26 cellular contexts compared by ENCODE assay signal in genomic region chr10:70912556-70912955, GRCh38.
"Had no signal": no experiment of that assay in that cellular context is flagged by ENCODE, and none has a peak within 500 bp of the region (broad histone marks: within the 10 kb centered on the region; RNA-seq: fewer than 3 reads in every experiment).

No MANE protein-coding gene starts in this region.

- DNase-seq: activated CD4-positive, alpha-beta memory T cell treated with anti-CD3 and anti-CD28 coated beads for 36 hours; activated CD4-positive, alpha-beta T cell treated with anti-CD3 and anti-CD28 coated beads, Interleukin-2, amount 10 ng/mL, durations not matched to agents 7 days and 5 days; activated CD4-positive, CD25-positive, alpha-beta regulatory T cell; activated CD8-positive, alpha-beta memory T cell treated with anti-CD3 and anti-CD28 coated beads for 24 hours; activated effector memory CD4-positive, alpha-beta T cell treated with anti-CD3 and anti-CD28 coated beads, Interleukin-2, amount 50 U/mL, for 16 hours; activated naive CD4-positive, alpha-beta T cell treated with Interleukin-2 at 50 U/mL for 16 hours; activated naive CD8-positive, alpha-beta T cell treated with anti-CD3 and anti-CD28 coated beads, Interleukin-2, amount 50 U/mL, for 24 hours; activated T-cell treated with anti-CD3 and anti-CD28 coated beads, Interleukin-2, amount 50 U/mL, for 4 hours; amygdala; brain microvascular endothelial cell; MG63; MV-4-11; NCI-H1105 treated with DMSO at 0.1 percent for 48 hours; NCI-H1436 treated with DMSO at 0.1 percent for 48 hours; NCI-H187; NCI-H2081 treated with DMSO at 0.1 percent for 48 hours; NCI-H446; NCI-H524; SHP77 treated with DMSO at 0.1 percent for 48 hours; T-cell; T-helper 2 cell; T1000 had no signal

- H3K9me3 Mint-ChIP-seq: activated CD4-positive, alpha-beta T cell treated with anti-CD3 and anti-CD28 coated beads, Interleukin-2, amount 10 ng/mL, durations not matched to agents 7 days and 5 days; activated naive CD8-positive, alpha-beta T cell treated with anti-CD3 and anti-CD28 coated beads, Interleukin-2, amount 50 U/mL, for 24 hours; activated T-cell treated with anti-CD3 and anti-CD28 coated beads, Interleukin-2, amount 50 U/mL, for 4 hours had no signal

- H3K4me3 ChIP-seq: cardiac muscle cell, MG63, Peyer's patch had no signal

- H3K9me3 ChIP-seq: MG63, Peyer's patch had no signal

- H3K27me3 Mint-ChIP-seq: activated CD4-positive, alpha-beta T cell treated with anti-CD3 and anti-CD28 coated beads, Interleukin-2, amount 10 ng/mL, durations not matched to agents 7 days and 5 days; activated naive CD8-positive, alpha-beta T cell treated with anti-CD3 and anti-CD28 coated beads, Interleukin-2, amount 50 U/mL, for 24 hours had no signal

- H3K27me3 ChIP-seq: cardiac muscle cell, MG63, Peyer's patch had no signal

- H3K36me3 ChIP-seq: brain microvascular endothelial cell, cardiac muscle cell, MG63, Peyer's patch had no signal

- H3K27ac ChIP-seq: brain microvascular endothelial cell, cardiac muscle cell, Peyer's patch, RWPE1 had no signal

- H3K4me3 Mint-ChIP-seq: activated CD4-positive, alpha-beta memory T cell treated with anti-CD3 and anti-CD28 coated beads for 36 hours; activated CD4-positive, alpha-beta T cell treated with anti-CD3 and anti-CD28 coated beads, Interleukin-2, amount 10 ng/mL, durations not matched to agents 7 days and 5 days; activated naive CD8-positive, alpha-beta T cell treated with anti-CD3 and anti-CD28 coated beads, Interleukin-2, amount 50 U/mL, for 24 hours; activated T-cell treated with anti-CD3 and anti-CD28 coated beads, Interleukin-2, amount 50 U/mL, for 4 hours; T-cell had no signal

- H3K36me3 Mint-ChIP-seq: activated CD4-positive, alpha-beta memory T cell treated with anti-CD3 and anti-CD28 coated beads for 36 hours; activated naive CD4-positive, alpha-beta T cell treated with anti-CD3 and anti-CD28 coated beads, Interleukin-2, amount 50 U/mL, for 72 hours; T-cell had no signal

- H3K4me1 Mint-ChIP-seq: activated CD4-positive, alpha-beta T cell treated with anti-CD3 and anti-CD28 coated beads, Interleukin-2, amount 10 ng/mL, durations not matched to agents 7 days and 5 days; activated naive CD8-positive, alpha-beta T cell treated with anti-CD3 and anti-CD28 coated beads, Interleukin-2, amount 50 U/mL, for 24 hours; T-cell had no signal

- H3K27ac Mint-ChIP-seq: activated CD4-positive, alpha-beta memory T cell treated with anti-CD3 and anti-CD28 coated beads for 36 hours; activated CD4-positive, alpha-beta T cell treated with anti-CD3 and anti-CD28 coated beads, Interleukin-2, amount 10 ng/mL, durations not matched to agents 7 days and 5 days; activated naive CD4-positive, alpha-beta T cell treated with anti-CD3 and anti-CD28 coated beads, Interleukin-2, amount 50 U/mL, for 72 hours; activated naive CD8-positive, alpha-beta T cell treated with anti-CD3 and anti-CD28 coated beads, Interleukin-2, amount 50 U/mL, for 24 hours; T-cell had no signal

- ATAC-seq: activated naive CD4-positive, alpha-beta T cell treated with anti-CD3 and anti-CD28 coated beads, Interleukin-2, amount 50 U/mL, for 72 hours; activated naive CD8-positive, alpha-beta T cell treated with anti-CD3 and anti-CD28 coated beads, Interleukin-2, amount 50 U/mL, for 24 hours; activated T-cell treated with anti-CD3 and anti-CD28 coated beads, Interleukin-2, amount 50 U/mL, for 4 hours; T-cell had no signal
